ENCODE assay signal across 25 cellular contexts in the genomic region with DNA sequence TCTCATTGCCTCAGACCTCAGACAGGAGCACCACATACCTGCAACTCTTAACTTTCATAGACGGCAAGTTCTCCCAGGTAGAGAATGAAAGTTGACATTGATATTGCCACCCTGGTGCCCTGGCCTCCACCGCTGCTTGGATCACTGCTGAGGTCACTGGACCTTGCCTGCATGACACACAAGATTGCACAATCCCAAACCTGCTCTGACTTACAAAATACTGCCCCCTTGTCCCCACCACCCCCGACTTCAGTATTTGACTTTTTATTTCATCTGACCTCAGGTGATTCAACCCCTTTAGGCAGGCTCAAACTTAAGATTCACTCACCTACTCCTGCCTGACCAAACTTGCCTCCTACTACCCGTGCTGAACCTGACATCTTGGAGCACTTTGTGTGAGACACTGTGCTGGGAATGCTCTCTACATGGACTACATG. TPM values are rescaled to one million over a fixed set of nuclear protein-coding genes. Genes with fewer than 3 reads are reported as not detected.
DNase-seq lines count a peak whose midpoint lies in the region; ATAC-seq and TF ChIP-seq lines count a peak whose summit lies in the region.
"Had no signal": no experiment of that assay in that cellular context is flagged by ENCODE, and none has a peak within 500 bp of the region (broad histone marks: within the 10 kb centered on the region; RNA-seq: fewer than 3 reads in every experiment).

No MANE protein-coding gene starts in this region.

- H3K4me1 ChIP-seq in parathyroid adenoma, result no peaks in the 10 kb centered on the region
- no peaks in the 10 kb centered on the region for H3K4me1 ChIP-seq in neural progenitor cell
- H3K4me1 ChIP-seq: gastrocnemius medialis had no signal

- no peak overlapping the region for H3K4me3 Mint-ChIP-seq in activated T-cell treated with anti-CD3 and anti-CD28 coated beads, Interleukin-2, amount 50 U/mL, for 72 hours
- H3K4me3 Mint-ChIP-seq in activated T-cell treated with anti-CD3 and anti-CD28 coated beads, Interleukin-2, amount 50 U/mL, for 4 hours, result no peak overlapping the region
- H3K4me3 Mint-ChIP-seq in neural progenitor cell, result no peak overlapping the region
- H3K4me3 Mint-ChIP-seq: activated naive CD8-positive, alpha-beta T cell treated with anti-CD3 and anti-CD28 coated beads, Interleukin-2, amount 10 ng/mL, durations not matched to agents 7 days and 5 days; activated T-helper 17 cell treated with anti-CD3 and anti-CD28 coated beads, Interleukin-2, amount 50 U/mL, for 72 hours; dendritic cell treated with granulocyte-macrophage colony-stimulating factor and Interleukin-4, amounts not matched to agents 40 ng/mL and 50 ng/mL, for 4 days; naive thymus-derived CD8-positive, alpha-beta T cell; stimulated activated memory B cell treated with anti-CD40 and anti-IgM and Interleukin-4, amounts not matched to agents 10 μg/mL and 1 μg/mL and 100 μg/mL, for 72 hours had no signal

- peak overlapping the region; percentile 32 for H3K27ac Mint-ChIP-seq in activated T-cell treated with anti-CD3 and anti-CD28 coated beads, Interleukin-2, amount 50 U/mL, for 72 hours
- H3K27ac Mint-ChIP-seq in neural progenitor cell, result no peak overlapping the region
- H3K27ac Mint-ChIP-seq: activated naive CD8-positive, alpha-beta T cell treated with anti-CD3 and anti-CD28 coated beads, Interleukin-2, amount 10 ng/mL, durations not matched to agents 7 days and 5 days; activated T-helper 17 cell treated with anti-CD3 and anti-CD28 coated beads, Interleukin-2, amount 50 U/mL, for 72 hours; dendritic cell treated with granulocyte-macrophage colony-stimulating factor and Interleukin-4, amounts not matched to agents 40 ng/mL and 50 ng/mL, for 4 days had no signal

- DNase-seq in activated T-cell treated with anti-CD3 and anti-CD28 coated beads, Interleukin-2, amount 50 U/mL, for 72 hours, result no peak
- DNase-seq in activated T-cell treated with anti-CD3 and anti-CD28 coated beads, Interleukin-2, amount 50 U/mL, for 4 hours, result no peak
- DNase-seq in OCI-M1 (lab: John Stamatoyannopoulos, UW) (peak; percentile 29), fibroblast of mammary gland (ENCODE audit: low read depth) (peak; percentile 32), neural progenitor cell (ENCODE audit: low spot score) (no peak)
- no peak for DNase-seq in activated CD8-positive, alpha-beta memory T cell treated with anti-CD3 and anti-CD28 coated beads, Interleukin-2, amount 50 U/mL, for 48 hours
- DNase-seq: activated CD4-positive, alpha-beta T cell treated with anti-CD3 and anti-CD28 coated beads for 1 hour; activated naive CD8-positive, alpha-beta T cell treated with anti-CD3 and anti-CD28 coated beads, Interleukin-2, amount 10 ng/mL, durations not matched to agents 7 days and 5 days; gastrocnemius medialis; KBM-7; naive thymus-derived CD8-positive, alpha-beta T cell; NCI-H1048; NCI-H2029 treated with DMSO at 0.1 percent for 48 hours; NCI-H345; NCI-H82; ovary; stimulated activated CD4-positive, alpha-beta T cell treated with anti-CD3 and anti-CD28 coated beads, Interleukin-1b, Interleukin-23, amount 100 ng/mL, for 48 hours had no signal

- no peak overlapping the region for H3K9ac ChIP-seq in parathyroid adenoma
- H3K9ac ChIP-seq in neural progenitor cell, result no peak overlapping the region

- H3K27me3 ChIP-seq in parathyroid adenoma (ENCODE audit: control insufficient read depth, insufficient read depth, low read length) (no peaks in the 10 kb centered on the region), neural progenitor cell (no peaks in the 10 kb centered on the region)
- H3K27me3 ChIP-seq: gastrocnemius medialis, ovary had no signal

- H3K4me1 Mint-ChIP-seq in activated T-cell treated with anti-CD3 and anti-CD28 coated beads, Interleukin-2, amount 50 U/mL, for 72 hours (ENCODE audit: low read depth), result peaks cover 56% of the 10 kb centered on the region
- peaks cover 9% of the 10 kb centered on the region for H3K4me1 Mint-ChIP-seq in activated T-cell treated with anti-CD3 and anti-CD28 coated beads, Interleukin-2, amount 50 U/mL, for 4 hours (ENCODE audit: low read depth)
- H3K4me1 Mint-ChIP-seq in neural progenitor cell, result no peaks in the 10 kb centered on the region

- no peak overlapping the region for H3K4me3 ChIP-seq in fibroblast of mammary gland (ENCODE audit: control insufficient read depth, low read depth, low read length)
- no peak overlapping the region for H3K4me3 ChIP-seq in parathyroid adenoma (ENCODE audit: low read depth, low read length)
- no peak overlapping the region for H3K4me3 ChIP-seq in neural progenitor cell
- H3K4me3 ChIP-seq: gastrocnemius medialis, ovary, SK-N-MC had no signal

- H3K9me3 ChIP-seq in parathyroid adenoma (ENCODE audit: control insufficient read depth, low read length) (no peaks in the 10 kb centered on the region), neural progenitor cell (ENCODE audit: low read depth) (no peaks in the 10 kb centered on the region)
- H3K9me3 ChIP-seq: gastrocnemius medialis, ovary had no signal

- peak; percentile 33 to 74 for ATAC-seq in activated T-cell treated with anti-CD3 and anti-CD28 coated beads, Interleukin-2, amount 50 U/mL, for 72 hours (replicated peaks in 1 of 2)
- no peak for ATAC-seq in activated T-cell treated with anti-CD3 and anti-CD28 coated beads, Interleukin-2, amount 50 U/mL, for 4 hours
- ATAC-seq in HG02588 (IDR thresholded peaks at IDR 0.05; ENCODE audit: unreplicated experiment), result no peak
- ATAC-seq: activated T-helper 17 cell treated with anti-CD3 and anti-CD28 coated beads, Interleukin-2, amount 50 U/mL, for 72 hours; gastrocnemius medialis; naive thymus-derived CD8-positive, alpha-beta T cell; Panc1; stimulated activated memory B cell treated with anti-CD40 and anti-IgM and Interleukin-4, amounts not matched to agents 10 μg/mL and 1 μg/mL and 100 μg/mL, for 72 hours had no signal

- peaks cover 2 to 9% of the 10 kb centered on the region in 2 donors for H3K36me3 Mint-ChIP-seq in activated T-cell treated with anti-CD3 and anti-CD28 coated beads, Interleukin-2, amount 50 U/mL, for 72 hours (ENCODE audit: insufficient read depth in 2 of 2)
- H3K36me3 Mint-ChIP-seq in activated T-cell treated with anti-CD3 and anti-CD28 coated beads, Interleukin-2, amount 50 U/mL, for 4 hours (ENCODE audit: insufficient read depth), result no peaks in the 10 kb centered on the region
- H3K36me3 Mint-ChIP-seq in neural progenitor cell, result no peaks in the 10 kb centered on the region

- H2AFZ ChIP-seq in parathyroid adenoma, result peak overlapping the region; percentile 42
- H2AFZ ChIP-seq in neural progenitor cell (replicated peaks), result no peak overlapping the region

- H3K36me3 ChIP-seq in parathyroid adenoma (ENCODE audit: control insufficient read depth, insufficient read depth, low read length) (no peaks in the 10 kb centered on the region), neural progenitor cell (no peaks in the 10 kb centered on the region)
- H3K36me3 ChIP-seq: gastrocnemius medialis, ovary had no signal

- no peak for TF ChIP-seq CTCF in fibroblast of mammary gland (conservative IDR thresholded peaks at IDR 0.05; ENCODE audit: control insufficient read depth, insufficient read depth, low read depth, low read length)
- no peak for TF ChIP-seq CTCF in parathyroid adenoma (IDR thresholded peaks at IDR 0.05)
- no peak for TF ChIP-seq CTCF in neural progenitor cell (IDR thresholded peaks at IDR 0.05)

- no peaks in the 10 kb centered on the region for H4K20me1 ChIP-seq in neural progenitor cell (ENCODE audit: low read depth)

- no peaks in the 10 kb centered on the region for H3K79me2 ChIP-seq in parathyroid adenoma
- H3K79me2 ChIP-seq in neural progenitor cell (ENCODE audit: low read depth), result no peaks in the 10 kb centered on the region

- peaks cover 6 to 9% of the 10 kb centered on the region in 2 donors for H3K9me3 Mint-ChIP-seq in activated T-cell treated with anti-CD3 and anti-CD28 coated beads, Interleukin-2, amount 50 U/mL, for 72 hours
- H3K9me3 Mint-ChIP-seq in activated T-cell treated with anti-CD3 and anti-CD28 coated beads, Interleukin-2, amount 50 U/mL, for 4 hours, result no peaks in the 10 kb centered on the region
- no peaks in the 10 kb centered on the region for H3K9me3 Mint-ChIP-seq in neural progenitor cell
- H3K9me3 Mint-ChIP-seq: activated T-helper 17 cell treated with anti-CD3 and anti-CD28 coated beads, Interleukin-2, amount 50 U/mL, for 72 hours; dendritic cell treated with granulocyte-macrophage colony-stimulating factor and Interleukin-4, amounts not matched to agents 40 ng/mL and 50 ng/mL, for 4 days; naive thymus-derived CD8-positive, alpha-beta T cell had no signal

- no peaks in the 10 kb centered on the region for H3K27me3 Mint-ChIP-seq in activated T-cell treated with anti-CD3 and anti-CD28 coated beads, Interleukin-2, amount 50 U/mL, for 72 hours (ENCODE audit: low read depth)
- no peaks in the 10 kb centered on the region for H3K27me3 Mint-ChIP-seq in activated T-cell treated with anti-CD3 and anti-CD28 coated beads, Interleukin-2, amount 50 U/mL, for 4 hours (ENCODE audit: low read depth)
- peaks cover 6% of the 10 kb centered on the region for H3K27me3 Mint-ChIP-seq in neural progenitor cell (ENCODE audit: insufficient read depth, low read depth)
- H3K27me3 Mint-ChIP-seq: activated naive CD8-positive, alpha-beta T cell treated with anti-CD3 and anti-CD28 coated beads, Interleukin-2, amount 10 ng/mL, durations not matched to agents 7 days and 5 days; activated T-helper 17 cell treated with anti-CD3 and anti-CD28 coated beads, Interleukin-2, amount 50 U/mL, for 72 hours; dendritic cell treated with granulocyte-macrophage colony-stimulating factor and Interleukin-4, amounts not matched to agents 40 ng/mL and 50 ng/mL, for 4 days; naive thymus-derived CD8-positive, alpha-beta T cell; stimulated activated memory B cell treated with anti-CD40 and anti-IgM and Interleukin-4, amounts not matched to agents 10 μg/mL and 1 μg/mL and 100 μg/mL, for 72 hours had no signal

- H3K27ac ChIP-seq in parathyroid adenoma (no peak overlapping the region), neural progenitor cell (no peak overlapping the region)
- H3K27ac ChIP-seq: gastrocnemius medialis, HL-60, ovary, SK-N-MC had no signal

- H3K4me2 ChIP-seq in parathyroid adenoma (ENCODE audit: low read length), result no peak overlapping the region
- no peak overlapping the region for H3K4me2 ChIP-seq in neural progenitor cell

- H3F3A ChIP-seq in neural progenitor cell (ENCODE audit: low read depth), result no peaks in the 10 kb centered on the region

RNA-seq across cellular contexts. Expression of gene S1PR1, which starts 43.1 kb away (rescaled TPM):
- total RNA-seq in activated T-cell treated with anti-CD3 and anti-CD28 coated beads, Interleukin-2, amount 50 U/mL, for 72 hours, result 100 to 1,000 TPM; 135 to 157 TPM
- 100 to 1,000 TPM in 2 of 3 donors, 10 to 100 TPM in 1; 97.7 to 112 (median 111) TPM for total RNA-seq in activated T-cell treated with anti-CD3 and anti-CD28 coated beads, Interleukin-2, amount 50 U/mL, for 4 hours
- total RNA-seq in neural progenitor cell (ENCODE audit: low replicate concordance), result 7.4 and 8.7 TPM in 2 replicates

Comparison
In these comparisons a context has a peak if more than half of its experiments do, and no peak if none do; other contexts are left out.
1. ATAC-seq: peak in activated T-cell treated with anti-CD3 and anti-CD28 coated beads, Interleukin-2, amount 50 U/mL, for 72 hours (2 of 2); none in activated T-cell treated with anti-CD3 and anti-CD28 coated beads, Interleukin-2, amount 50 U/mL, for 4 hours (0 of 2) and HG02588 (single experiment).
2. DNase-seq: peak in OCI-M1 (single experiment) and fibroblast of mammary gland (single experiment); none in activated T-cell treated with anti-CD3 and anti-CD28 coated beads, Interleukin-2, amount 50 U/mL, for 72 hours (0 of 2), activated T-cell treated with anti-CD3 and anti-CD28 coated beads, Interleukin-2, amount 50 U/mL, for 4 hours (single experiment), neural progenitor cell (single experiment) and activated CD8-positive, alpha-beta memory T cell treated with anti-CD3 and anti-CD28 coated beads, Interleukin-2, amount 50 U/mL, for 48 hours (single experiment).
3. RNA of gene S1PR1, which starts 43.1 kb away (total RNA-seq): 135 to 157 TPM in activated T-cell treated with anti-CD3 and anti-CD28 coated beads, Interleukin-2, amount 50 U/mL, for 72 hours and 97.7 to 112 TPM in activated T-cell treated with anti-CD3 and anti-CD28 coated beads, Interleukin-2, amount 50 U/mL, for 4 hours; 7.4 to 8.7 TPM in neural progenitor cell; every median in the first group is over 10 times any median in the second.